Comparison of ENCODE assay signal across 14 cellular contexts in genomic region chr19:50344661-50345318, GRCh38. TPM values are rescaled to one million over a fixed set of nuclear protein-coding genes. Genes with fewer than 3 reads are reported as not detected.
DNase-seq lines count a peak whose midpoint lies in the region; ATAC-seq and FAIRE-seq lines count a peak whose summit lies in the region.
"Had no signal": no experiment of that assay in that cellular context is flagged by ENCODE, and none has a peak within 500 bp of the region (broad histone marks: within the 10 kb centered on the region; RNA-seq: fewer than 3 reads in every experiment).

No MANE protein-coding gene starts in this region.

- ATAC-seq in activated CD8-positive, alpha-beta memory T cell treated with anti-CD3 and anti-CD28 coated beads, Interleukin-2, amount 10 ng/mL, durations not matched to agents 7 days and 5 days, result no peak
- peak; percentile 43 for ATAC-seq in HG02870 (IDR thresholded peaks at IDR 0.05; ENCODE audit: unreplicated experiment)
- peak; percentile 55 to 62 for ATAC-seq in stimulated activated naive B cell treated with anti-CD40 and anti-IgM and Interleukin-4, amounts not matched to agents 10 μg/mL and 1 μg/mL and 100 μg/mL, for 72 hours (replicated peaks)

- CTCF ChIA-PET in activated CD8-positive, alpha-beta memory T cell treated with anti-CD3 and anti-CD28 coated beads, Interleukin-2, amount 10 ng/mL, durations not matched to agents 7 days and 5 days (lab: Charles Lee), result interaction anchor here (1.0 to 3.7 kb wide), 3 partner anchors 10 to 13 kb away, joined by 3 to 22 read pairs (median 9); no protein-coding TSS in a partner anchor

- no peaks in the 10 kb centered on the region for H3K27me3 Mint-ChIP-seq in activated CD8-positive, alpha-beta memory T cell treated with anti-CD3 and anti-CD28 coated beads, Interleukin-2, amount 10 ng/mL, durations not matched to agents 7 days and 5 days
- no peaks in the 10 kb centered on the region for H3K27me3 Mint-ChIP-seq in stimulated activated naive B cell treated with anti-CD40 and anti-IgM and Interleukin-4, amounts not matched to agents 10 μg/mL and 1 μg/mL and 100 μg/mL, for 72 hours

- H3K4me3 Mint-ChIP-seq in activated CD8-positive, alpha-beta memory T cell treated with anti-CD3 and anti-CD28 coated beads, Interleukin-2, amount 10 ng/mL, durations not matched to agents 7 days and 5 days, result no peak overlapping the region
- H3K4me3 Mint-ChIP-seq in stimulated activated naive B cell treated with anti-CD40 and anti-IgM and Interleukin-4, amounts not matched to agents 10 μg/mL and 1 μg/mL and 100 μg/mL, for 72 hours, result peak overlapping the region; percentile 87 to 91

- no peak for FAIRE-seq in RCC 7860 (lab: Jason Lieb, UNC)
- FAIRE-seq: bronchial epithelial cell had no signal

- H3K36me3 Mint-ChIP-seq in activated CD8-positive, alpha-beta memory T cell treated with anti-CD3 and anti-CD28 coated beads, Interleukin-2, amount 10 ng/mL, durations not matched to agents 7 days and 5 days, result peaks cover 23% of the 10 kb centered on the region
- peaks cover 39 to 46% of the 10 kb centered on the region in 2 donors for H3K36me3 Mint-ChIP-seq in stimulated activated naive B cell treated with anti-CD40 and anti-IgM and Interleukin-4, amounts not matched to agents 10 μg/mL and 1 μg/mL and 100 μg/mL, for 72 hours

- peaks cover 30% of the 10 kb centered on the region for H3K4me1 Mint-ChIP-seq in activated CD8-positive, alpha-beta memory T cell treated with anti-CD3 and anti-CD28 coated beads, Interleukin-2, amount 10 ng/mL, durations not matched to agents 7 days and 5 days
- H3K4me1 Mint-ChIP-seq in stimulated activated naive B cell treated with anti-CD40 and anti-IgM and Interleukin-4, amounts not matched to agents 10 μg/mL and 1 μg/mL and 100 μg/mL, for 72 hours, result peaks cover 41 to 74% of the 10 kb centered on the region in 2 donors

- peaks cover 5% of the 10 kb centered on the region for H3K9me3 Mint-ChIP-seq in activated CD8-positive, alpha-beta memory T cell treated with anti-CD3 and anti-CD28 coated beads, Interleukin-2, amount 10 ng/mL, durations not matched to agents 7 days and 5 days (ENCODE audit: low read depth)
- peaks cover 0 to 4% of the 10 kb centered on the region in 2 donors for H3K9me3 Mint-ChIP-seq in stimulated activated naive B cell treated with anti-CD40 and anti-IgM and Interleukin-4, amounts not matched to agents 10 μg/mL and 1 μg/mL and 100 μg/mL, for 72 hours

- DNase-seq in activated CD8-positive, alpha-beta memory T cell treated with anti-CD3 and anti-CD28 coated beads, Interleukin-2, amount 10 ng/mL, durations not matched to agents 7 days and 5 days, result no peak
- DNase-seq in activated CD8-positive, alpha-beta memory T cell treated with anti-CD3 and anti-CD28 coated beads for 24 hours, result no peak
- DNase-seq in SIG-M5 (lab: John Stamatoyannopoulos, UW) (peak; percentile 73), HuH-7.5 (ENCODE audit: low spot score) (no peak), NCI-H748 (lab: John Stamatoyannopoulos, UW; ENCODE audit: unreplicated experiment) (no peak), RCC 7860 (ENCODE audit: low spot score) (no peak)
- peak; percentile 81 for DNase-seq in stimulated activated naive B cell treated with anti-CD40 and anti-IgM and Interleukin-4, amounts not matched to agents 10 μg/mL and 1 μg/mL and 100 μg/mL, for 72 hours
- DNase-seq: activated CD4-positive, alpha-beta T cell treated with anti-CD3 and anti-CD28 coated beads, Interleukin-2, amount 50 U/mL, for 1 hour; glutamatergic neuron; NCI-H82; tibial artery had no signal

- peak overlapping the region; percentile 46 for H3K27ac Mint-ChIP-seq in activated CD8-positive, alpha-beta memory T cell treated with anti-CD3 and anti-CD28 coated beads, Interleukin-2, amount 10 ng/mL, durations not matched to agents 7 days and 5 days
- peak overlapping the region; percentile 97 for H3K27ac Mint-ChIP-seq in stimulated activated naive B cell treated with anti-CD40 and anti-IgM and Interleukin-4, amounts not matched to agents 10 μg/mL and 1 μg/mL and 100 μg/mL, for 72 hours

RNA-seq across cellular contexts. Expression of gene KCNC3, which starts 15.6 kb away (rescaled TPM):
- total RNA-seq in activated CD8-positive, alpha-beta memory T cell treated with anti-CD3 and anti-CD28 coated beads, Interleukin-2, amount 10 ng/mL, durations not matched to agents 7 days and 5 days, result 1 to 10 TPM; 1.3 to 2.3 TPM
- total RNA-seq: bronchial epithelial cell, HT1080 had no signal

RNA-seq across cellular contexts. Expression of gene NAPSA, which starts 20.6 kb away (rescaled TPM):
- 1 to 10 TPM; 5.3 to 8.8 TPM for total RNA-seq in activated CD8-positive, alpha-beta memory T cell treated with anti-CD3 and anti-CD28 coated beads, Interleukin-2, amount 10 ng/mL, durations not matched to agents 7 days and 5 days
- total RNA-seq: HT1080 had no signal

RNA-seq across cellular contexts. Expression of gene NR1H2, which starts 31.5 kb away (rescaled TPM):
- total RNA-seq in activated CD8-positive, alpha-beta memory T cell treated with anti-CD3 and anti-CD28 coated beads, Interleukin-2, amount 10 ng/mL, durations not matched to agents 7 days and 5 days, result 10 to 100 TPM; 62.2 to 69.8 TPM

RNA-seq across cellular contexts. Expression of gene POLD1, which starts 39.4 kb away (rescaled TPM):
- 100 to 1,000 TPM; 158 to 215 TPM for total RNA-seq in activated CD8-positive, alpha-beta memory T cell treated with anti-CD3 and anti-CD28 coated beads, Interleukin-2, amount 10 ng/mL, durations not matched to agents 7 days and 5 days

Comparison
In these comparisons a context has a peak if more than half of its experiments do, and no peak if none do; other contexts are left out.
1. DNase-seq: peak in SIG-M5 (single experiment) and stimulated activated naive B cell treated with anti-CD40 and anti-IgM and Interleukin-4, amounts not matched to agents 10 μg/mL and 1 μg/mL and 100 μg/mL, for 72 hours (single experiment); none in activated CD8-positive, alpha-beta memory T cell treated with anti-CD3 and anti-CD28 coated beads, Interleukin-2, amount 10 ng/mL, durations not matched to agents 7 days and 5 days (single experiment), activated CD8-positive, alpha-beta memory T cell treated with anti-CD3 and anti-CD28 coated beads for 24 hours (single experiment), HuH-7.5 (single experiment), NCI-H748 (single experiment) and RCC 7860 (single experiment).